8 cellular contexts compared by ENCODE assay signal in genomic region chr16:3059041-3059722, GRCh38. TPM values are rescaled to one million over a fixed set of nuclear protein-coding genes. Genes with fewer than 3 reads are reported as not detected.
A peak's percentile ranks its signal among the peaks of the same experiment; 100 is the strongest.
DNase-seq lines count a peak whose midpoint lies in the region; ATAC-seq, FAIRE-seq and TF ChIP-seq lines count a peak whose summit lies in the region.

No MANE protein-coding gene starts in this region.

- no peaks in the 10 kb centered on the region for H3K79me2 ChIP-seq in SK-N-SH (ENCODE audit: insufficient read depth)

- DNase-seq in DMS79 (lab: John Stamatoyannopoulos, UW) = peak; percentile 24
- DNase-seq in Jurkat, Clone E6-1 (ENCODE audit: low read depth, low spot score) = peak; percentile 68
- DNase-seq in SK-N-SH = peak; percentile 99
- peak; percentile 92 to 98 for DNase-seq in activated naive CD4-positive, alpha-beta T cell treated with anti-CD3 and anti-CD28 coated beads, Interleukin-2, amount 50 U/mL, for 72 hours (ENCODE audit: low spot score in 2 of 2)
- peak; percentile 15 to 90 (median 82) for DNase-seq in head of caudate nucleus
- peak; percentile 94 to 98 (median 95) for DNase-seq in pancreas
- DNase-seq in thyroid gland = peak; percentile 85 to 86

- CTCF ChIA-PET in SK-N-SH (lab: Yijun Ruan, JAX) = interaction anchor here (0.6 to 4.1 kb wide), 50 partner anchors 8 to 145 kb away, joined by 3 to 63 read pairs (median 6); partner anchors contain the start of genes CLDN6, HCFC1R1, MMP25 and OR1F1

- peaks cover 0 to 24% of the 10 kb centered on the region in 2 donors for H3K36me3 Mint-ChIP-seq in activated naive CD4-positive, alpha-beta T cell treated with anti-CD3 and anti-CD28 coated beads, Interleukin-2, amount 50 U/mL, for 72 hours

- H3K27me3 ChIP-seq in SK-N-SH (ENCODE audit: insufficient read depth) (no peaks in the 10 kb centered on the region), pancreas (no peaks in the 10 kb centered on the region), thyroid gland (no peaks in the 10 kb centered on the region)

- peak overlapping the region; percentile 95 for H2AFZ ChIP-seq in SK-N-SH (ENCODE audit: low read depth)

- no peaks in the 10 kb centered on the region for H3F3A ChIP-seq in SK-N-SH (replicated peaks; ENCODE audit: insufficient read depth)

- TF ChIP-seq CTCF in SK-N-SH (IDR thresholded peaks at IDR 0.05) (peak; percentile 63), pancreas (IDR thresholded peaks at IDR 0.05) (peak; percentile 93 to 98 (median 96)), thyroid gland (IDR thresholded peaks at IDR 0.05) (peak; percentile 34 to 98 (median 96))

- peak in 1 of 2 donors; percentile 47 for TF ChIP-seq POLR2A in thyroid gland (IDR thresholded peaks at IDR 0.05)

- no peak for FAIRE-seq in pancreas (lab: Jason Lieb, UNC)

- peak overlapping the region; percentile 84 for H3K9ac ChIP-seq in SK-N-SH

- H3K36me3 ChIP-seq in SK-N-SH (replicated peaks in 1 of 2; ENCODE audit: control insufficient read depth in 1 of 2, insufficient read depth in 2 of 2, low read length in 1 of 2) (no peaks in the 10 kb centered on the region), pancreas (no peaks in the 10 kb centered on the region), thyroid gland (no peaks in the 10 kb centered on the region)

- POLR2A ChIA-PET in SK-N-SH (lab: Yijun Ruan, JAX) = interaction anchor here (0.5 to 2.0 kb wide), 4 partner anchors 11 to 840 kb away, joined by 3 to 6 read pairs (median 4); no protein-coding TSS in a partner anchor

- H3K9me3 ChIP-seq in SK-N-SH = no peaks in the 10 kb centered on the region
- no peaks in the 10 kb centered on the region for H3K9me3 ChIP-seq in pancreas
- H3K9me3 ChIP-seq in thyroid gland = no peaks in the 10 kb centered on the region

- ATAC-seq in GM21529 (IDR thresholded peaks at IDR 0.05; ENCODE audit: unreplicated experiment) = peak; percentile 79
- ATAC-seq in activated naive CD4-positive, alpha-beta T cell treated with anti-CD3 and anti-CD28 coated beads, Interleukin-2, amount 50 U/mL, for 72 hours = peak; percentile 90
- ATAC-seq in pancreas = peak; percentile 94 to 95 (median 94)

- no peaks in the 10 kb centered on the region for H4K20me1 ChIP-seq in SK-N-SH (ENCODE audit: insufficient read depth)

- peak overlapping the region; percentile 94 to 98 for H3K27ac Mint-ChIP-seq in activated naive CD4-positive, alpha-beta T cell treated with anti-CD3 and anti-CD28 coated beads, Interleukin-2, amount 50 U/mL, for 72 hours

- peak; percentile 81 for TF ChIP-seq RAD21 in SK-N-SH (IDR thresholded peaks at IDR 0.05; ENCODE audit: low read length)

- intact Hi-C loops in head of caudate nucleus (cut with DNase I) (loop anchor here (2.0 kb wide), 1 partner anchor 68 kb away; no protein-coding TSS in a partner anchor), pancreas (cut with DNase I) (no loop called here), thyroid gland (cut with DNase I) (no loop called here)

- no peak for TF ChIP-seq EP300 in SK-N-SH (IDR thresholded peaks at IDR 0.05; ENCODE audit: borderline replicate concordance in 1 of 2, low read depth in 1 of 2, low read length in 1 of 2)

- H3K9me2 ChIP-seq in SK-N-SH = no peaks in the 10 kb centered on the region

- peaks cover 0 to 12% of the 10 kb centered on the region in 2 experiments; a peak in 1 of 4 replicates for H3K4me1 ChIP-seq in SK-N-SH (ENCODE audit: control insufficient read depth in 1 of 2, insufficient read depth in 2 of 2, low read depth in 1 of 2, low read length in 1 of 2)
- peaks cover 0 to 8% (median 6%) of the 10 kb centered on the region in 3 donors for H3K4me1 ChIP-seq in pancreas
- peaks cover 14 to 19% of the 10 kb centered on the region in 2 donors for H3K4me1 ChIP-seq in thyroid gland

- H3K4me3 ChIP-seq in Jurkat, Clone E6-1 (ENCODE audit: low read length) = peak overlapping the region; percentile 80
- H3K4me3 ChIP-seq in SK-N-SH (ENCODE audit: low read depth in 2 of 2, low read length in 1 of 2) (peak overlapping the region; percentile 70 to 87), pancreas (peak overlapping the region; percentile 80 to 96 (median 86)), thyroid gland (replicated peaks in 1 of 3) (peak overlapping the region; percentile 43 to 66 (median 59))

- H3K9me3 Mint-ChIP-seq in activated naive CD4-positive, alpha-beta T cell treated with anti-CD3 and anti-CD28 coated beads, Interleukin-2, amount 50 U/mL, for 72 hours = peaks cover 0 to 4% of the 10 kb centered on the region in 2 donors

- H3K27ac ChIP-seq in SK-N-SH (ENCODE audit: low read depth in 2 of 2, low read length in 1 of 2) (peak overlapping the region; percentile 53 to 72), pancreas (peak overlapping the region; percentile 69 to 92 (median 80)), thyroid gland (peak overlapping the region; percentile 74 to 88 (median 75))

- WGBS in SK-N-SH (ENCODE audit: low lambda C conversion rate) = 4% methylated on average over 11 of the region's 67 CpGs
- 0 to 2% methylated on average over 39 to 67 of the region's 67 CpGs for WGBS in pancreas, 2 donors
- 0 to 1% methylated on average over 4 to 14 of the region's 67 CpGs for WGBS in thyroid gland, 2 donors

- H3K4me2 ChIP-seq in SK-N-SH = peak overlapping the region; percentile 99

TF ChIP-seq in SK-N-SH, 30 proteins besides CTCF, POLR2A, EP300 and RAD21:
- TF ChIP-seq POLR2AphosphoS5 (IDR thresholded peaks at IDR 0.05; ENCODE audit: low read depth, low read length) (0 out of 2 replicates have a peak, but pooled peaks have one; percentile 45), SIN3A (IDR thresholded peaks at IDR 0.05; ENCODE audit: borderline replicate concordance, low read depth, low read length) (peak; percentile 64; the same call in 1 of the 2 replicates), NRF1 (IDR thresholded peaks at IDR 0.05; ENCODE audit: low read depth, low read length) (peak; percentile 73), SMC3 (IDR thresholded peaks at IDR 0.05; ENCODE audit: low read depth, low read length) (peak; percentile 74), CHD2 (IDR thresholded peaks at IDR 0.05; ENCODE audit: low read length, partially characterized antibody) (peak; percentile 9), RFX5 (IDR thresholded peaks at IDR 0.05; ENCODE audit: low read length) (no peak), TAF1 (IDR thresholded peaks at IDR 0.05; ENCODE audit: borderline replicate concordance, low read depth, low read length) (peak; percentile 50; the same call in 1 of the 2 replicates), ELF1 (IDR thresholded peaks at IDR 0.05) (no peak), TCF12 (IDR thresholded peaks at IDR 0.05) (no peak), MXI1 (IDR thresholded peaks at IDR 0.05; ENCODE audit: low read depth, low read length) (peak; percentile 65)
- TF ChIP-seq, protein P1, sequence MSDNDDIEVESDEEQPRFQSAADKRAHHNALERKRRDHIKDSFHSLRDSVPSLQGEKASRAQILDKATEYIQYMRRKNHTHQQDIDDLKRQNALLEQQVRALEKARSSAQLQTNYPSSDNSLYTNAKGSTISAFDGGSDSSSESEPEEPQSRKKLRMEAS (IDR thresholded peaks at IDR 0.05; ENCODE audit: low read depth) = no peak
TF ChIP-seq in SK-N-SH: peak in this region for 7.

RNA-seq across cellular contexts. Expression of gene IL32, which starts 6.3 kb away (rescaled TPM):
- polyA plus RNA-seq in Jurkat, Clone E6-1 (2012; ENCODE audit: insufficient read depth, insufficient read length) = 293 TPM
- polyA plus RNA-seq in SK-N-SH (2012; rRNA removed) (26.4 and 34.7 TPM in 2 replicates), pancreas (100 to 1,000 TPM; 232 to 815 TPM)
- polyA plus RNA-seq in SK-N-SH (2012; cell fraction: cytosol; rRNA removed) = 21.8 and 21.9 TPM in 2 replicates
- polyA plus RNA-seq in SK-N-SH (2012; cell fraction: nucleus; rRNA removed) = 39.1 and 47.2 TPM in 2 replicates
- total RNA-seq in activated naive CD4-positive, alpha-beta T cell treated with anti-CD3 and anti-CD28 coated beads, Interleukin-2, amount 50 U/mL, for 72 hours = 1,000 to 10,000 TPM; 2,042 to 3,291 TPM
- total RNA-seq in pancreas (100 to 1,000 TPM; 151 to 928 (median 250) TPM), thyroid gland (10 to 100 TPM; 24.0 to 53.6 (median 28.9) TPM)

RNA-seq across cellular contexts. Expression of gene MMP25, which starts 12.8 kb away (rescaled TPM):
- polyA plus RNA-seq in Jurkat, Clone E6-1 (2012; ENCODE audit: insufficient read depth, insufficient read length) = 2.8 TPM
- 0.03 and 0.05 TPM in 2 replicates for polyA plus RNA-seq in SK-N-SH (2012; rRNA removed)
- 0.01 TPM in 2 replicates for polyA plus RNA-seq in SK-N-SH (2012; cell fraction: cytosol; rRNA removed)
- 0.05 and 0.13 TPM in 2 replicates for polyA plus RNA-seq in SK-N-SH (2012; cell fraction: nucleus; rRNA removed)
- total RNA-seq in activated naive CD4-positive, alpha-beta T cell treated with anti-CD3 and anti-CD28 coated beads, Interleukin-2, amount 50 U/mL, for 72 hours = 1 to 10 TPM; 1.8 to 2.0 TPM
- 1 to 10 TPM in 2 of 6 donors, under 1 TPM in 4; 0.28 to 1.6 (median 0.72) TPM for total RNA-seq in pancreas
- polyA plus RNA-seq in pancreas = 1 to 10 TPM; 1.4 to 1.6 TPM
- total RNA-seq in thyroid gland = 1 to 10 TPM in 1 of 4 donors, under 1 TPM in 3; 0.49 to 1.6 (median 0.70) TPM

RNA-seq across cellular contexts. Expression of gene BICDL2, which starts 22.4 kb away (rescaled TPM):
- polyA plus RNA-seq in Jurkat, Clone E6-1 (2012; ENCODE audit: insufficient read depth, insufficient read length) = not detected
- polyA plus RNA-seq in SK-N-SH (2012; rRNA removed) (not detected in 2 replicates), pancreas (100 to 1,000 TPM; 126 to 325 TPM)
- 0.01 TPM in 1 of 2 replicates, not detected in the other for polyA plus RNA-seq in SK-N-SH (2012; cell fraction: cytosol; rRNA removed)
- not detected in 2 replicates for polyA plus RNA-seq in SK-N-SH (2012; cell fraction: nucleus; rRNA removed)
- 1 to 10 TPM in 1 of 2 donors, not detected in 1; 2.9 TPM for total RNA-seq in activated naive CD4-positive, alpha-beta T cell treated with anti-CD3 and anti-CD28 coated beads, Interleukin-2, amount 50 U/mL, for 72 hours
- total RNA-seq in pancreas (100 to 1,000 TPM in 1 of 6 donors, 10 to 100 TPM in 5; 48.9 to 106 (median 64.3) TPM), thyroid gland (10 to 100 TPM in 3 of 4 donors, 1 to 10 TPM in 1; 7.3 to 17.8 (median 14.6) TPM)

RNA-seq across cellular contexts. Expression of gene THOC6, which starts 35.3 kb away (rescaled TPM):
- 66.5 TPM for polyA plus RNA-seq in Jurkat, Clone E6-1 (2012; ENCODE audit: insufficient read depth, insufficient read length)
- polyA plus RNA-seq in SK-N-SH (2012; rRNA removed) (35.7 and 37.7 TPM in 2 replicates), pancreas (10 to 100 TPM; 33.2 to 38.2 TPM)
- 11.7 and 20.7 TPM in 2 replicates for polyA plus RNA-seq in SK-N-SH (2012; cell fraction: cytosol; rRNA removed)
- 114 and 139 TPM in 2 replicates for polyA plus RNA-seq in SK-N-SH (2012; cell fraction: nucleus; rRNA removed)
- total RNA-seq in activated naive CD4-positive, alpha-beta T cell treated with anti-CD3 and anti-CD28 coated beads, Interleukin-2, amount 50 U/mL, for 72 hours = 10 to 100 TPM; 35.3 to 65.2 TPM
- total RNA-seq in pancreas (10 to 100 TPM in 1 of 6 donors, 1 to 10 TPM in 5; 6.2 to 13.0 (median 7.7) TPM), thyroid gland (10 to 100 TPM; 16.5 to 19.1 (median 17.6) TPM)

RNA-seq across cellular contexts. Expression of gene HCFC1R1, which starts 35.4 kb away (rescaled TPM):
- 64.7 TPM for polyA plus RNA-seq in Jurkat, Clone E6-1 (2012; ENCODE audit: insufficient read depth, insufficient read length)
- polyA plus RNA-seq in SK-N-SH (2012; rRNA removed) = 34.7 and 54.9 TPM in 2 replicates
- polyA plus RNA-seq in SK-N-SH (2012; cell fraction: cytosol; rRNA removed) = 28.1 and 29.7 TPM in 2 replicates
- 22.2 and 40.4 TPM in 2 replicates for polyA plus RNA-seq in SK-N-SH (2012; cell fraction: nucleus; rRNA removed)
- total RNA-seq in activated naive CD4-positive, alpha-beta T cell treated with anti-CD3 and anti-CD28 coated beads, Interleukin-2, amount 50 U/mL, for 72 hours = 10 to 100 TPM; 40.9 to 47.3 TPM
- 10 to 100 TPM; 10.5 to 24.1 (median 12.4) TPM for total RNA-seq in pancreas
- 100 to 1,000 TPM in 1 of 2 donors, 10 to 100 TPM in 1; 93.1 to 119 TPM for polyA plus RNA-seq in pancreas
- total RNA-seq in thyroid gland = 10 to 100 TPM; 10.1 to 51.7 (median 29.7) TPM

Comparison
In these comparisons a context has a peak if more than half of its experiments do, and no peak if none do; other contexts are left out.
1. Peak in every context shown above with its lines: DNase-seq, ATAC-seq, H3K4me3 ChIP-seq and H3K27ac ChIP-seq.
2. DNase-seq: peak in every context shown above with its lines; median percentile 99 in SK-N-SH; 95 in activated naive CD4-positive, alpha-beta T cell treated with anti-CD3 and anti-CD28 coated beads, Interleukin-2, amount 50 U/mL, for 72 hours; 95 in pancreas; 86 in thyroid gland; 82 in head of caudate nucleus; 68 in Jurkat, Clone E6-1; 24 in DMS79.